In genomic region chr9:32566770-32567169, GRCh38 we compare ENCODE assay signal across 36 cellular contexts.
"Had no signal": no experiment of that assay in that cellular context is flagged by ENCODE, and none has a peak within 500 bp of the region (broad histone marks: within the 10 kb centered on the region; RNA-seq: fewer than 3 reads in every experiment).

No MANE protein-coding gene starts in this region.

- H3K36me3 ChIP-seq: breast epithelium had no signal

- DNase-seq: activated B cell treated with CpG ODN at 0.5 μM for 24 hours; activated CD4-positive, alpha-beta memory T cell treated with anti-CD3 and anti-CD28 coated beads, Interleukin-2, amount 10 ng/mL, durations not matched to agents 7 days and 5 days; activated CD4-positive, alpha-beta T cell treated with anti-CD3 and anti-CD28 coated beads for 48 hours; activated CD4-positive, CD25-positive, alpha-beta regulatory T cell treated with anti-CD3 and anti-CD28 coated beads, Interleukin-2, amount 50 U/mL, for 72 hours; activated CD8-positive, alpha-beta memory T cell treated with anti-CD3 and anti-CD28 coated beads for 24 hours; activated CD8-positive, alpha-beta memory T cell treated with anti-CD3 and anti-CD28 coated beads, Interleukin-2, amount 10 ng/mL, durations not matched to agents 7 days and 5 days; activated CD8-positive, alpha-beta memory T cell treated with anti-CD3 and anti-CD28 coated beads, Interleukin-2, amount 50 U/mL, for 48 hours; activated effector memory CD4-positive, alpha-beta T cell treated with Interleukin-2 at 50 U/mL for 16 hours; activated naive CD4-positive, alpha-beta T cell treated with Interleukin-2 at 50 U/mL for 16 hours; activated naive CD8-positive, alpha-beta T cell treated with anti-CD3 and anti-CD28 coated beads, Interleukin-2, amount 10 ng/mL, durations not matched to agents 7 days and 5 days; activated T-cell treated with anti-CD3 and anti-CD28 coated beads, Interleukin-2, amount 50 U/mL, for 48 hours; amygdala; body of pancreas; caudate nucleus; Kasumi-1; KG1; MG63; NCI-H1048; NCI-H1105 treated with DMSO at 0.1 percent for 48 hours; NCI-H1436; NCI-H1694; NCI-H1930; NCI-H2081 treated with DMSO at 0.1 percent for 48 hours; NCI-H226; NCI-H446 treated with DMSO at 0.1 percent for 48 hours; NCI-H524; Peyer's patch; RPMI8226; SIG-M5; SW 1271; T-helper 1 cell; T-helper 2 cell; T-helper 9 cell had no signal

- FAIRE-seq: astrocyte had no signal

- H3K9me3 ChIP-seq: body of pancreas, breast epithelium, MG63, Peyer's patch had no signal

- ATAC-seq: body of pancreas had no signal

- H3K27ac ChIP-seq: body of pancreas, breast epithelium, Peyer's patch, VCaP had no signal

- H3K4me3 ChIP-seq: body of pancreas, breast epithelium, MG63, Peyer's patch had no signal

- H3K27me3 ChIP-seq: body of pancreas, breast epithelium, MG63, Peyer's patch had no signal
